10 cellular contexts compared by ENCODE assay signal in genomic region chr2:159617080-159617479, GRCh38. TPM values are rescaled to one million over a fixed set of nuclear protein-coding genes. Genes with fewer than 3 reads are reported as not detected.
A peak's percentile ranks its signal among the peaks of the same experiment; 100 is the strongest.
DNase-seq lines count a peak whose midpoint lies in the region; ATAC-seq and TF ChIP-seq lines count a peak whose summit lies in the region.
"Had no signal": no experiment of that assay in that cellular context is flagged by ENCODE, and none has a peak within 500 bp of the region (broad histone marks: within the 10 kb centered on the region; RNA-seq: fewer than 3 reads in every experiment).

No MANE protein-coding gene starts in this region.

- H3K9ac ChIP-seq in colonic mucosa (ENCODE audit: low read depth in 2 of 2, low read length in 2 of 2), result peak overlapping the region in 1 of 2 donors; percentile 98

- H3K27ac ChIP-seq in colonic mucosa (peak overlapping the region; percentile 98), urinary bladder (ENCODE audit: low read depth) (no peak overlapping the region)
- H3K27ac ChIP-seq in CD4-positive, alpha-beta memory T cell (ENCODE audit: low read depth, low read length), result no peak overlapping the region

- H3K4me1 ChIP-seq in colonic mucosa, result no peaks in the 10 kb centered on the region
- H3K4me1 ChIP-seq in mononuclear cell (ENCODE audit: insufficient read depth, low read length), result peaks cover 13% of the 10 kb centered on the region
- H3K4me1 ChIP-seq in urinary bladder (ENCODE audit: insufficient read depth), result no peaks in the 10 kb centered on the region
- H3K4me1 ChIP-seq in CD4-positive, alpha-beta memory T cell (ENCODE audit: insufficient read depth, low read length), result peaks cover 5% of the 10 kb centered on the region

- POLR2A ChIA-PET in CD4-positive, alpha-beta memory T cell (lab: Charles Lee; ENCODE audit: partially characterized antibody), result interaction anchor here (4.1 kb wide), 1 partner anchor 95 kb away, joined by 9 read pairs; the partner anchor contains the start of gene MARCHF7

- no peak for TF ChIP-seq CTCF in colonic mucosa (IDR thresholded peaks at IDR 0.05)

- DNase-seq in activated naive CD8-positive, alpha-beta T cell treated with anti-CD3 and anti-CD28 coated beads for 36 hours, result no peak
- DNase-seq in colonic mucosa, result no peak
- no peak for DNase-seq in CD4-positive, alpha-beta memory T cell
- DNase-seq: activated CD4-positive, alpha-beta T cell treated with anti-CD3 and anti-CD28 coated beads, Interleukin-2, amount 10 ng/mL, durations not matched to agents 24 days and 14 days; NCI-H187 treated with DMSO at 0.1 percent for 48 hours had no signal

- WGBS in urinary bladder, result 24% methylated on average over 4 of the region's 4 CpGs

- peaks cover 3% of the 10 kb centered on the region for H3K36me3 Mint-ChIP-seq in activated naive CD8-positive, alpha-beta T cell
- H3K36me3 Mint-ChIP-seq in activated naive CD8-positive, alpha-beta T cell treated with anti-CD3 and anti-CD28 coated beads for 36 hours, result no peaks in the 10 kb centered on the region
- H3K36me3 Mint-ChIP-seq in CD4-positive, alpha-beta memory T cell, result peaks cover 0 to 6% of the 10 kb centered on the region in 2 donors

- H3K4me3 Mint-ChIP-seq in activated naive CD8-positive, alpha-beta T cell, result peak overlapping the region; percentile 3
- H3K4me3 Mint-ChIP-seq in activated naive CD8-positive, alpha-beta T cell treated with anti-CD3 and anti-CD28 coated beads for 36 hours, result no peak overlapping the region
- H3K4me3 Mint-ChIP-seq in CD4-positive, alpha-beta memory T cell, result peak overlapping the region in 4 of 8 donors; percentile 0 to 94 (median 27)

- H3K9me3 Mint-ChIP-seq in activated naive CD8-positive, alpha-beta T cell (ENCODE audit: low read depth), result no peaks in the 10 kb centered on the region
- no peaks in the 10 kb centered on the region for H3K9me3 Mint-ChIP-seq in activated naive CD8-positive, alpha-beta T cell treated with anti-CD3 and anti-CD28 coated beads for 36 hours
- H3K9me3 Mint-ChIP-seq in CD4-positive, alpha-beta memory T cell, result no peaks in the 10 kb centered on the region
- H3K9me3 Mint-ChIP-seq: activated CD4-positive, alpha-beta T cell treated with anti-CD3 and anti-CD28 coated beads, Interleukin-2, amount 10 ng/mL, durations not matched to agents 24 days and 14 days had no signal

- no peak for ATAC-seq in GM19328 (IDR thresholded peaks at IDR 0.05; ENCODE audit: unreplicated experiment)
- no peak for ATAC-seq in HG03108 (IDR thresholded peaks at IDR 0.05; ENCODE audit: unreplicated experiment)

- no peak overlapping the region for H3K27ac Mint-ChIP-seq in activated naive CD8-positive, alpha-beta T cell
- no peak overlapping the region for H3K27ac Mint-ChIP-seq in activated naive CD8-positive, alpha-beta T cell treated with anti-CD3 and anti-CD28 coated beads for 36 hours
- no peak overlapping the region for H3K27ac Mint-ChIP-seq in CD4-positive, alpha-beta memory T cell

- CTCF ChIA-PET in CD4-positive, alpha-beta memory T cell (lab: Charles Lee; ENCODE audit: partially characterized antibody), result no interaction called here

- intact Hi-C loops in colonic mucosa (cut with DNase I), result no loop called here
- intact Hi-C loops in CD4-positive, alpha-beta memory T cell (cut with micrococcal nuclease), result no loop called here

- no peaks in the 10 kb centered on the region for H3K27me3 ChIP-seq in colonic mucosa
- no peaks in the 10 kb centered on the region for H3K27me3 ChIP-seq in mononuclear cell (ENCODE audit: insufficient read depth, low read length)
- peaks cover 10% of the 10 kb centered on the region for H3K27me3 ChIP-seq in CD4-positive, alpha-beta memory T cell (ENCODE audit: insufficient read depth, low read length)

- H3K9me3 ChIP-seq in colonic mucosa (no peaks in the 10 kb centered on the region), mononuclear cell (ENCODE audit: low read depth, low read length) (no peaks in the 10 kb centered on the region)
- H3K9me3 ChIP-seq in CD4-positive, alpha-beta memory T cell (ENCODE audit: control insufficient read depth in 1 of 2, low read length in 2 of 2), result no peaks in the 10 kb centered on the region

- H3K36me3 ChIP-seq in colonic mucosa (no peaks in the 10 kb centered on the region), urinary bladder (ENCODE audit: insufficient read depth) (no peaks in the 10 kb centered on the region)
- H3K36me3 ChIP-seq in CD4-positive, alpha-beta memory T cell (ENCODE audit: insufficient read depth, low read length), result no peaks in the 10 kb centered on the region

- peaks cover 6% of the 10 kb centered on the region for H3K27me3 Mint-ChIP-seq in activated naive CD8-positive, alpha-beta T cell
- peaks cover 28% of the 10 kb centered on the region for H3K27me3 Mint-ChIP-seq in activated naive CD8-positive, alpha-beta T cell treated with anti-CD3 and anti-CD28 coated beads for 36 hours
- H3K27me3 Mint-ChIP-seq in CD4-positive, alpha-beta memory T cell, result peaks cover 16 to 19% of the 10 kb centered on the region in 2 donors

- peaks cover 6% of the 10 kb centered on the region for H3K4me1 Mint-ChIP-seq in activated naive CD8-positive, alpha-beta T cell (ENCODE audit: low read depth)
- peaks cover 9% of the 10 kb centered on the region for H3K4me1 Mint-ChIP-seq in activated naive CD8-positive, alpha-beta T cell treated with anti-CD3 and anti-CD28 coated beads for 36 hours
- peaks cover 6 to 22% (median 12%) of the 10 kb centered on the region in 4 donors for H3K4me1 Mint-ChIP-seq in CD4-positive, alpha-beta memory T cell

- H3K4me3 ChIP-seq in colonic mucosa (peak overlapping the region; percentile 60), mononuclear cell (ENCODE audit: low read length) (peak overlapping the region; percentile 72), urinary bladder (ENCODE audit: low read depth, low read length) (peak overlapping the region; percentile 76)
- H3K4me3 ChIP-seq in CD4-positive, alpha-beta memory T cell (ENCODE audit: low read length in 2 of 2), result no peak overlapping the region

RNA-seq across cellular contexts. Expression of gene BAZ2B, which starts 0.7 kb away (rescaled TPM):
- 1 to 10 TPM; 8.3 TPM for total RNA-seq in activated naive CD8-positive, alpha-beta T cell treated with anti-CD3 and anti-CD28 coated beads for 36 hours
- 10 to 100 TPM; 36.7 to 60.9 TPM for total RNA-seq in colonic mucosa
- 53.5 TPM for total RNA-seq in mononuclear cell
- total RNA-seq in urinary bladder, result 272 TPM
- 34.5 TPM for polyA plus RNA-seq in urinary bladder
- total RNA-seq in CD4-positive, alpha-beta memory T cell, result 10 to 100 TPM; 34.6 to 35.6 TPM
- polyA plus RNA-seq in CD4-positive, alpha-beta memory T cell, result 10 to 100 TPM in 1 of 2 donors, 1 to 10 TPM in 1; 4.3 to 17.3 TPM

Comparison
In these comparisons a context has a peak if more than half of its experiments do, and no peak if none do; other contexts are left out.
1. H3K4me3 ChIP-seq: peak in colonic mucosa (single experiment), mononuclear cell (single experiment) and urinary bladder (single experiment); none in CD4-positive, alpha-beta memory T cell (0 of 2).